In the genomic region with DNA sequence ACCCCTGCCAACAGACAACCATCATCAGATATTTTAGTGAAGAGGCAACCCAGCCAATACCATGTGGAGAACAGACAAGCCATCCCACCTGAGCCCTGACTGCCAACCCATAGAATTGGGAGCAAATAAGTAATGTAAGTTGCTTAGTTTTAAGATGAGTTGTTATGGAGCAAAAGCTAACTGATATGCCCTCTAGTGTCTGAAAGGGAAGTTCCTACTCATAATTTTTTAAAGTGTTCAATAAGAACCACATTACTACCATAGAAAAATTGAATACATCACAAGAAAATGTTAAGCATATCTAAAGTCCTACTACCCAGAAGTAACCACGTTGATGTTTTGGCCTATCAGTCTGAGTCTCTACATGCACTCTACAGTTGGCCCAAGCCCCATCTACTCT, we compare ENCODE assay signal across 13 cellular contexts. TPM values are rescaled to one million over a fixed set of nuclear protein-coding genes. Genes with fewer than 3 reads are reported as not detected.
DNase-seq lines count a peak whose midpoint lies in the region; ATAC-seq and TF ChIP-seq lines count a peak whose summit lies in the region.
"Had no signal": no experiment of that assay in that cellular context is flagged by ENCODE, and none has a peak within 500 bp of the region (broad histone marks: within the 10 kb centered on the region; RNA-seq: fewer than 3 reads in every experiment).

No MANE protein-coding gene starts in this region.

- no peaks in the 10 kb centered on the region for H4K20me1 ChIP-seq in osteoblast (ENCODE audit: insufficient read depth, low read length)

- no peak overlapping the region for H3K4me3 Mint-ChIP-seq in natural killer cell
- H3K4me3 Mint-ChIP-seq: brain, mesothelial cell of epicardium had no signal

- DNase-seq in GM10266 (ENCODE audit: extremely low spot score), result no peak
- peak; percentile 61 to 72 for DNase-seq in Kasumi-1 (lab: John Stamatoyannopoulos, UW)
- no peak for DNase-seq in astrocyte of the spinal cord (ENCODE audit: low read depth, low spot score)
- no peak for DNase-seq in osteoblast (ENCODE audit: insufficient read length, low spot score, missing footprints)
- no peak for DNase-seq in SHP77 treated with DMSO at 0.1 percent for 48 hours (lab: John Stamatoyannopoulos, UW)
- DNase-seq in natural killer cell, result no peak
- DNase-seq: activated CD8-positive, alpha-beta memory T cell treated with anti-CD3 and anti-CD28 coated beads, Interleukin-2, amount 50 U/mL, for 4 hours; NCI-H1930 had no signal

- no peaks in the 10 kb centered on the region for H3K36me3 ChIP-seq in osteoblast (ENCODE audit: insufficient read depth, low read length)

- H3K27me3 ChIP-seq in osteoblast (ENCODE audit: insufficient read depth, low read length), result no peaks in the 10 kb centered on the region

- no peaks in the 10 kb centered on the region for H3K9me3 Mint-ChIP-seq in natural killer cell

- H3K79me2 ChIP-seq in osteoblast (ENCODE audit: insufficient read depth, low read length), result no peaks in the 10 kb centered on the region

- no peaks in the 10 kb centered on the region for H3K36me3 Mint-ChIP-seq in natural killer cell
- H3K36me3 Mint-ChIP-seq: brain, mesothelial cell of epicardium had no signal

- ATAC-seq in HG02571 (IDR thresholded peaks at IDR 0.05; ENCODE audit: unreplicated experiment) (no peak), GM19397 (IDR thresholded peaks at IDR 0.05; ENCODE audit: unreplicated experiment) (no peak), natural killer cell (no peak)

- no peaks in the 10 kb centered on the region for H3K9me3 ChIP-seq in osteoblast (ENCODE audit: low read depth, low read length)

- TF ChIP-seq CTCF in GM10266 (IDR thresholded peaks at IDR 0.05; ENCODE audit: control insufficient read depth, insufficient read depth, low read depth, missing control alignments) (peak; percentile 9), astrocyte of the spinal cord (IDR thresholded peaks at IDR 0.05; ENCODE audit: low read depth, low read length) (peak; percentile 31), osteoblast (IDR thresholded peaks at IDR 0.05; ENCODE audit: extremely low read depth, low read depth, low read length) (peak; percentile 50), natural killer cell (IDR thresholded peaks at IDR 0.05) (no peak)

- in situ Hi-C loops in astrocyte of the spinal cord (cut with HindIII; ENCODE audit: low sequenced_read_pairs), result no loop called here

- no peak overlapping the region for H3K27ac Mint-ChIP-seq in natural killer cell
- H3K27ac Mint-ChIP-seq: brain, mesothelial cell of epicardium had no signal

- H3K27me3 Mint-ChIP-seq in natural killer cell (ENCODE audit: low read depth in 2 of 2), result peaks cover 2 to 24% of the 10 kb centered on the region in 2 donors
- H3K27me3 Mint-ChIP-seq: brain had no signal

- H3K4me3 ChIP-seq in astrocyte of the spinal cord (ENCODE audit: low read depth, low read length), result no peak overlapping the region
- H3K4me3 ChIP-seq in osteoblast (ENCODE audit: insufficient read depth, low read length), result no peak overlapping the region
- H3K4me3 ChIP-seq: skin epidermis had no signal

- H3K4me1 ChIP-seq in osteoblast (ENCODE audit: insufficient read depth, low read length), result no peaks in the 10 kb centered on the region

- no peak overlapping the region for H3K4me2 ChIP-seq in osteoblast (ENCODE audit: insufficient read depth, low read length)

- intact Hi-C loops in natural killer cell (cut with micrococcal nuclease), result no loop called here

- no peak overlapping the region for H3K27ac ChIP-seq in osteoblast (ENCODE audit: low read depth, low read length)
- H3K27ac ChIP-seq: skin epidermis had no signal

- no peaks in the 10 kb centered on the region for H3K4me1 Mint-ChIP-seq in natural killer cell

- H2AFZ ChIP-seq in osteoblast (ENCODE audit: low read length), result no peak overlapping the region

RNA-seq across cellular contexts. Expression of a gene that starts 50.8 kb away (rescaled TPM):
- total RNA-seq in osteoblast (18.1 and 26.5 TPM in 2 replicates), natural killer cell (10 to 100 TPM; 14.2 to 17.0 (median 14.6) TPM)

Comparison
In these comparisons a context has a peak if more than half of its experiments do, and no peak if none do; other contexts are left out.
1. DNase-seq: peak in Kasumi-1 (2 of 2); none in GM10266 (single experiment), astrocyte of the spinal cord (single experiment), osteoblast (single experiment), SHP77 treated with DMSO at 0.1 percent for 48 hours (single experiment) and natural killer cell (single experiment).